Comparison of ENCODE assay signal across 8 cellular contexts in genomic region chr17:5191541-5192417, GRCh38. TPM values are rescaled to one million over a fixed set of nuclear protein-coding genes. Genes with fewer than 3 reads are reported as not detected.
A peak's percentile ranks its signal among the peaks of the same experiment; 100 is the strongest.
DNase-seq lines count a peak whose midpoint lies in the region; ATAC-seq and TF ChIP-seq lines count a peak whose summit lies in the region.

ZNF594 (minus strand) TSS chr17:5191868; CDS start chr17:5184256, 7,612 bp downstream.

- peak; percentile 61 to 86 for TF ChIP-seq CTCF in GM23338 (conservative IDR thresholded peaks at IDR 0.05; ENCODE audit: low read depth in 2 of 2)
- TF ChIP-seq CTCF in fibroblast of pulmonary artery (IDR thresholded peaks at IDR 0.05; ENCODE audit: low read length, missing control alignments), result peak; percentile 58

- H3K27me3 Mint-ChIP-seq in GM23338 (ENCODE audit: insufficient read depth, low read depth, poor library complexity), result peaks cover 16% of the 10 kb centered on the region
- H3K27me3 Mint-ChIP-seq in activated T-helper 2 cell treated with anti-CD3 and anti-CD28 coated beads, Interferon-gamma antibody, Interleukin-2, Interleukin-4, amounts not matched to agents 10 μg/mL and 5 μg/mL and 100 μg/mL, durations not matched to agents 14 hours and 24 hours and 36 hours (ENCODE audit: low read depth), result no peaks in the 10 kb centered on the region
- H3K27me3 Mint-ChIP-seq in natural killer cell treated with Interleukin-12 subunit alpha and Interleukin-12 subunit beta and Interleukin-15 and Interleukin-18, amount 100 ng/mL, for 72 hours, result no peaks in the 10 kb centered on the region

- H3K4me3 Mint-ChIP-seq in GM23338, result peak within 1 kb of the TSS; percentile 94
- peak within 1 kb of the TSS; percentile 90 for H3K4me3 Mint-ChIP-seq in activated T-helper 2 cell treated with anti-CD3 and anti-CD28 coated beads, Interferon-gamma antibody, Interleukin-2, Interleukin-4, amounts not matched to agents 10 μg/mL and 5 μg/mL and 100 μg/mL, durations not matched to agents 14 hours and 24 hours and 36 hours (ENCODE audit: low read depth)
- H3K4me3 Mint-ChIP-seq in natural killer cell treated with Interleukin-12 subunit alpha and Interleukin-12 subunit beta and Interleukin-15 and Interleukin-18, amount 100 ng/mL, for 72 hours, result peak within 1 kb of the TSS; percentile 91

- H3K27ac ChIP-seq in GM23338 (ENCODE audit: low read depth), result 0 out of 2 replicates have a peak within 1 kb of the TSS, but pooled peaks have one; percentile 9

- peaks cover 26% of the 10 kb centered on the region for H3K79me2 ChIP-seq in GM23338 (replicated peaks; ENCODE audit: insufficient read depth)

- peak within 1 kb of the TSS; percentile 100 for H3K4me2 ChIP-seq in GM23338

- intact Hi-C loops in activated T-helper 2 cell treated with anti-CD3 and anti-CD28 coated beads, Interferon-gamma antibody, Interleukin-2, Interleukin-4, amounts not matched to agents 10 μg/mL and 5 μg/mL and 100 μg/mL, durations not matched to agents 14 hours and 24 hours and 36 hours (cut with micrococcal nuclease), result loop anchor here (5.0 kb wide), 1 partner anchor 79 kb away; the partner anchor contains the start of gene ZNF232

- peaks cover 54% of the 10 kb centered on the region for H3K9me3 Mint-ChIP-seq in GM23338
- peaks cover 32% of the 10 kb centered on the region for H3K9me3 Mint-ChIP-seq in activated T-helper 2 cell treated with anti-CD3 and anti-CD28 coated beads, Interferon-gamma antibody, Interleukin-2, Interleukin-4, amounts not matched to agents 10 μg/mL and 5 μg/mL and 100 μg/mL, durations not matched to agents 14 hours and 24 hours and 36 hours
- peaks cover 4% of the 10 kb centered on the region for H3K9me3 Mint-ChIP-seq in natural killer cell treated with Interleukin-12 subunit alpha and Interleukin-12 subunit beta and Interleukin-15 and Interleukin-18, amount 100 ng/mL, for 72 hours

- no peaks in the 10 kb centered on the region for H3K27me3 ChIP-seq in GM23338 (ENCODE audit: insufficient read depth)

- no peaks in the 10 kb centered on the region; the same call in 2 of the 3 replicates for H3K4me1 Mint-ChIP-seq in GM23338
- H3K4me1 Mint-ChIP-seq in activated T-helper 2 cell treated with anti-CD3 and anti-CD28 coated beads, Interferon-gamma antibody, Interleukin-2, Interleukin-4, amounts not matched to agents 10 μg/mL and 5 μg/mL and 100 μg/mL, durations not matched to agents 14 hours and 24 hours and 36 hours (ENCODE audit: low read depth), result peaks cover 13% of the 10 kb centered on the region
- peaks cover 31 to 34% of the 10 kb centered on the region in 2 donors for H3K4me1 Mint-ChIP-seq in natural killer cell treated with Interleukin-12 subunit alpha and Interleukin-12 subunit beta and Interleukin-15 and Interleukin-18, amount 100 ng/mL, for 72 hours (ENCODE audit: low read depth in 2 of 2)

- H3K4me1 ChIP-seq in GM23338 (ENCODE audit: insufficient read depth), result peaks cover 6% of the 10 kb centered on the region

- no peaks in the 10 kb centered on the region for H4K20me1 ChIP-seq in GM23338 (replicated peaks; ENCODE audit: insufficient read depth)

- H3K9me2 ChIP-seq in GM23338 (ENCODE audit: insufficient read depth), result peaks cover 17% of the 10 kb centered on the region; the same call in 1 of the 2 replicates

- H3K4me3 ChIP-seq in GM23338 (peak within 1 kb of the TSS; percentile 99), fibroblast of pulmonary artery (replicated peaks; ENCODE audit: low read depth, low read length) (peak within 1 kb of the TSS; percentile 82)

- DNase-seq in EH (ENCODE audit: low read depth) (peak; percentile 93), GM23338 (ENCODE audit: low spot score) (peak; percentile 98), LHCN-M2 (ENCODE audit: low read depth) (peak; percentile 90), RPMI8226 (peak; percentile 95), fibroblast of pulmonary artery (ENCODE audit: low read depth) (peak; percentile 96)
- peak; percentile 96 for DNase-seq in activated T-helper 2 cell treated with anti-CD3 and anti-CD28 coated beads, Interferon-gamma antibody, Interleukin-2, Interleukin-4, amounts not matched to agents 10 μg/mL and 5 μg/mL and 100 μg/mL, durations not matched to agents 14 hours and 24 hours and 36 hours (ENCODE audit: low spot score)
- peak; percentile 99 for DNase-seq in natural killer cell treated with Interleukin-12 subunit alpha and Interleukin-12 subunit beta and Interleukin-15 and Interleukin-18, amount 100 ng/mL, for 72 hours (ENCODE audit: low spot score)
- DNase-seq in stimulated activated naive CD4-positive, alpha-beta T cell treated with Interleukin-2 at 50 U/mL for 16 hours (lab: John Stamatoyannopoulos, UW), result peak; percentile 98

- ATAC-seq in GM23338, result peak; percentile 99
- peak; percentile 100 for ATAC-seq in natural killer cell treated with Interleukin-12 subunit alpha and Interleukin-12 subunit beta and Interleukin-15 and Interleukin-18, amount 100 ng/mL, for 72 hours

- H3K27ac Mint-ChIP-seq in GM23338, result peak within 1 kb of the TSS; percentile 94
- peak within 1 kb of the TSS; percentile 81 for H3K27ac Mint-ChIP-seq in activated T-helper 2 cell treated with anti-CD3 and anti-CD28 coated beads, Interferon-gamma antibody, Interleukin-2, Interleukin-4, amounts not matched to agents 10 μg/mL and 5 μg/mL and 100 μg/mL, durations not matched to agents 14 hours and 24 hours and 36 hours
- peak within 1 kb of the TSS; percentile 85 to 89 for H3K27ac Mint-ChIP-seq in natural killer cell treated with Interleukin-12 subunit alpha and Interleukin-12 subunit beta and Interleukin-15 and Interleukin-18, amount 100 ng/mL, for 72 hours

- peak within 1 kb of the TSS; percentile 95 for H2AFZ ChIP-seq in GM23338

- peaks cover 36% of the 10 kb centered on the region for H3K36me3 ChIP-seq in GM23338 (ENCODE audit: insufficient read depth)

- 0 out of 2 replicates have a peak, but pooled peaks cover 5% of the 10 kb centered on the region for H3F3A ChIP-seq in GM23338 (replicated peaks; ENCODE audit: low read depth)

- peaks cover 46% of the 10 kb centered on the region for H3K36me3 Mint-ChIP-seq in GM23338 (ENCODE audit: low read depth)
- peaks cover 46% of the 10 kb centered on the region for H3K36me3 Mint-ChIP-seq in activated T-helper 2 cell treated with anti-CD3 and anti-CD28 coated beads, Interferon-gamma antibody, Interleukin-2, Interleukin-4, amounts not matched to agents 10 μg/mL and 5 μg/mL and 100 μg/mL, durations not matched to agents 14 hours and 24 hours and 36 hours (ENCODE audit: low read depth)
- peaks cover 25% of the 10 kb centered on the region for H3K36me3 Mint-ChIP-seq in natural killer cell treated with Interleukin-12 subunit alpha and Interleukin-12 subunit beta and Interleukin-15 and Interleukin-18, amount 100 ng/mL, for 72 hours

TF ChIP-seq in GM23338, 12 proteins besides CTCF, POLR2A, EP300 and RAD21:
- TF ChIP-seq ETS1 (IDR thresholded peaks at IDR 0.05) (peak; percentile 69), POLR2AphosphoS5 (IDR thresholded peaks at IDR 0.05; ENCODE audit: low read depth) (peak; percentile 83), NANOG (IDR thresholded peaks at IDR 0.05; ENCODE audit: borderline replicate concordance) (no peak), STAT1 (IDR thresholded peaks at IDR 0.05; ENCODE audit: unreplicated experiment) (no peak), CREB1 (CRISPR knock-in tag; IDR thresholded peaks at IDR 0.05; ENCODE audit: low read depth) (peak; percentile 60; the same call in 1 of the 2 replicates)

RNA-seq across cellular contexts. Expression of gene ZNF594, which starts in this region (rescaled TPM):
- total RNA-seq in GM23338 (2014; rRNA removed; shearing (Covaris generic)), result 15.6 and 16.2 TPM in 2 replicates
- polyA plus RNA-seq in GM23338 (2016; fragmentation: Nextera tagmentation; extraction: Ambion mirVana), result 5.3 and 7.0 TPM in 2 replicates
- 3.5 and 7.6 TPM in 2 replicates for total RNA-seq in LHCN-M2 (2014; rRNA removed)
- 0.94 TPM for polyA plus RNA-seq in LHCN-M2 (2012)
- total RNA-seq in activated T-helper 2 cell treated with anti-CD3 and anti-CD28 coated beads, Interferon-gamma antibody, Interleukin-2, Interleukin-4, amounts not matched to agents 10 μg/mL and 5 μg/mL and 100 μg/mL, durations not matched to agents 14 hours and 24 hours and 36 hours, result 8.0 and 8.9 TPM in 2 replicates
- total RNA-seq in natural killer cell treated with Interleukin-12 subunit alpha and Interleukin-12 subunit beta and Interleukin-15 and Interleukin-18, amount 100 ng/mL, for 72 hours, result 10 to 100 TPM in 1 of 2 donors, 1 to 10 TPM in 1; 9.8 to 19.7 TPM

Comparison
In these comparisons a context has a peak if more than half of its experiments do, and no peak if none do; other contexts are left out.
1. Peak in every context shown above with its lines: DNase-seq, ATAC-seq, H3K4me3 ChIP-seq and H3K27ac ChIP-seq.